In the genomic region with DNA sequence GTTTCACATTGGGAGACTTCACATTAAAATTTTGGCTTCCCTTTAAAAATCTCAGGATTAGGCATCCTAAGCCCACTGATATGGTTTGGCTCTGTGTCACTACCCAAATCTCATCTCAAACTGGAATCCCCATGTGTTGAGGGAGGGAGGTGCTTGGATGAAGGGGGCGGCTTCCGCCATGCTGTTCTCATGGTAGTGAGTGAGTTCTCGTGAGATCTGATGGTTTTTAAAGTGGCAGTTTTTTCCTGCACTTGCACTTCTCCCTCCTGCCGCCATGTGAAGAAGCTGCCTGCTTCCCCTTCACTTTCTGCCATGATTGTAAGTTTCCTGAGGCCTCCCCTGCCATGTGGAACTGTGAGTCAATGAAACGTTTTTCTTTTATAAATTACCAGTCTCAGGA, we compare ENCODE assay signal across 28 cellular contexts.
"Had no signal": no experiment of that assay in that cellular context is flagged by ENCODE, and none has a peak within 500 bp of the region (broad histone marks: within the 10 kb centered on the region; RNA-seq: fewer than 3 reads in every experiment).

No MANE protein-coding gene starts in this region.

- H3K4me2 ChIP-seq: neural progenitor cell, smooth muscle cell had no signal

- H3K9ac ChIP-seq: neural progenitor cell, parathyroid adenoma had no signal

- H3K79me2 ChIP-seq: parathyroid adenoma had no signal

- H3K36me3 ChIP-seq: neural progenitor cell, ovary, right lobe of liver, sigmoid colon, spleen, thoracic aorta, thyroid gland, tibial nerve, upper lobe of left lung, vagina had no signal

- H3K27me3 ChIP-seq: neural progenitor cell, ovary, right lobe of liver, sigmoid colon, thyroid gland, tibial nerve, upper lobe of left lung, vagina had no signal

- DNase-seq: naive thymus-derived CD4-positive, alpha-beta T cell; natural killer cell; occipital lobe; ovary; posterior cingulate gyrus; psoas muscle; right cardiac atrium; right lobe of liver; sigmoid colon; spleen; stimulated activated CD4-positive, alpha-beta T cell treated with anti-CD3 and anti-CD28 coated beads, Interleukin-12 subunit alpha, Interleukin-12 subunit beta, amount 100 ng/mL, for 4 hours; stimulated activated CD4-positive, alpha-beta T cell treated with anti-CD3 and anti-CD28 coated beads, Interleukin-1b, Interleukin-23, amount 100 ng/mL, for 48 hours; stimulated activated CD4-positive, alpha-beta T cell treated with anti-CD3 and anti-CD28 coated beads, Interleukin-4, amount 100 ng/mL, for 1 hour; stimulated activated CD4-positive, alpha-beta T cell treated with anti-CD3 and anti-CD28 coated beads, Interleukin-4, amount 100 ng/mL, for 4 hours; stimulated activated CD8-positive, alpha-beta memory T cell treated with anti-CD3 and anti-CD28 coated beads, Interleukin-4, amount 100 ng/mL, for 48 hours; stimulated activated naive CD4-positive, alpha-beta T cell; stimulated activated naive CD8-positive, alpha-beta T cell treated with anti-CD3 and anti-CD28 coated beads, Interleukin-15, amount 100 ng/mL, for 72 hours; stimulated activated naive CD8-positive, alpha-beta T cell treated with anti-CD3 and anti-CD28 coated beads, Interleukin-15, Interleukin-2, amounts not matched to agents 100 U/mL and 50 U/mL, for 24 hours; thyroid gland; trophoblast cell; upper lobe of left lung had no signal

- H3K4me3 ChIP-seq: neural progenitor cell, ovary, psoas muscle, right lobe of liver, sigmoid colon, skin epidermis, smooth muscle cell, spleen, thoracic aorta, thyroid gland, tibial nerve, upper lobe of left lung, vagina had no signal

- H2AFZ ChIP-seq: neural progenitor cell, parathyroid adenoma had no signal

- H3K4me1 ChIP-seq: neural progenitor cell, parathyroid adenoma, psoas muscle, right lobe of liver, sigmoid colon, spleen, thyroid gland, upper lobe of left lung, vagina had no signal

- H3K9me3 ChIP-seq: ovary, psoas muscle, right lobe of liver, sigmoid colon, spleen, thoracic aorta, thyroid gland, tibial nerve, upper lobe of left lung, vagina had no signal

- H3K27ac ChIP-seq: neural progenitor cell, ovary, parathyroid adenoma, psoas muscle, right lobe of liver, sigmoid colon, skin epidermis, spleen, thoracic aorta, thyroid gland, tibial nerve, upper lobe of left lung, vagina had no signal
